ENCODE assay signal across 11 cellular contexts in the genomic region with DNA sequence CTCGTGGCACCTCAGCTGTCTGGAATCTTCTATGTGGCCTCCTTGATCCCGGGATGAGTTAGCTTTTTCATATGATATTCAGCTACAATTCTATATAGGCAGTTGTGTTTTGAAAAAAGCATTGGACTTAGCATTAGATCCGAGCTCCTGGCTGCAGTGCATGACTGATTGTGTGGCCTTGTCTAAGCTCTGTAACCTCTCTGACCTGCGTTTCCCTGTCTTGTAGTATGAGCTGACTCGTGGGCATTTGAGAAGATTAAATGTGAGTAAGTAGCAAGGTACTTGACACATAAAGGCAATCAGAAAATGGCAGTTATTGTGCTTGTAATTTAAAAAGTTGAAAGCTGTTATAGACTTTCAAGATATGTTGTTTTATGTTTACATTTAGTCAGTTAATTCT.
DNase-seq lines count a peak whose midpoint lies in the region; ATAC-seq, FAIRE-seq and TF ChIP-seq lines count a peak whose summit lies in the region.
"Had no signal": no experiment of that assay in that cellular context is flagged by ENCODE, and none has a peak within 500 bp of the region (broad histone marks: within the 10 kb centered on the region; RNA-seq: fewer than 3 reads in every experiment).

No MANE protein-coding gene starts in this region.

- no peaks in the 10 kb centered on the region for H3K36me3 Mint-ChIP-seq in type B pancreatic cell

- no peak for ATAC-seq in GM18519 (IDR thresholded peaks at IDR 0.05; ENCODE audit: low FRiP score, unreplicated experiment)
- ATAC-seq: naive thymus-derived CD4-positive, alpha-beta T cell had no signal

- H3K36me3 ChIP-seq in right atrium auricular region: no peaks in the 10 kb centered on the region

- no peak for TF ChIP-seq POLR2A in H54 (IDR thresholded peaks at IDR 0.05; ENCODE audit: low read depth, low read length)

- H3K27ac Mint-ChIP-seq in type B pancreatic cell: no peak overlapping the region
- H3K27ac Mint-ChIP-seq: activated CD4-positive, alpha-beta T cell treated with anti-CD3 and anti-CD28 coated beads, Interleukin-2, amount 10 ng/mL, durations not matched to agents 24 days and 14 days; activated naive CD8-positive, alpha-beta T cell treated with anti-CD3 and anti-CD28 coated beads, Interleukin-2, amount 10 ng/mL, durations not matched to agents 7 days and 5 days had no signal

- TF ChIP-seq CTCF in right atrium auricular region (IDR thresholded peaks at IDR 0.05): no peak
- no peak for TF ChIP-seq CTCF in retinal pigment epithelial cell (conservative IDR thresholded peaks at IDR 0.05; ENCODE audit: low read depth, low read length)
- no peak for TF ChIP-seq CTCF in type B pancreatic cell (conservative IDR thresholded peaks at IDR 0.05)

- no peaks in the 10 kb centered on the region for H3K9me3 ChIP-seq in right atrium auricular region

- H3K4me3 ChIP-seq in right atrium auricular region (no peak overlapping the region), retinal pigment epithelial cell (ENCODE audit: low read length) (no peak overlapping the region)

- DNase-seq in H54 (ENCODE audit: insufficient read length, low spot score): no peak
- no peak for DNase-seq in right atrium auricular region (ENCODE audit: low spot score)
- DNase-seq in retinal pigment epithelial cell (ENCODE audit: low read depth): peak; percentile 96
- no peak for DNase-seq in HPDE6-E6E7 (ENCODE audit: extremely low spot score)
- no peak for DNase-seq in type B pancreatic cell (ENCODE audit: extremely low spot score, unreplicated experiment)
- no peak for DNase-seq in NCI-H1092 treated with DMSO at 0.1 percent for 48 hours (lab: John Stamatoyannopoulos, UW)
- DNase-seq: activated CD4-positive, alpha-beta T cell treated with anti-CD3 and anti-CD28 coated beads, Interleukin-2, amount 10 ng/mL, durations not matched to agents 24 days and 14 days; activated naive CD8-positive, alpha-beta T cell treated with anti-CD3 and anti-CD28 coated beads, Interleukin-2, amount 10 ng/mL, durations not matched to agents 7 days and 5 days; naive thymus-derived CD4-positive, alpha-beta T cell had no signal

- H3K4me1 Mint-ChIP-seq in type B pancreatic cell (ENCODE audit: unreplicated experiment): peaks cover 57% of the 10 kb centered on the region

- no peaks in the 10 kb centered on the region for H3K9me3 Mint-ChIP-seq in type B pancreatic cell
- H3K9me3 Mint-ChIP-seq: activated CD4-positive, alpha-beta T cell treated with anti-CD3 and anti-CD28 coated beads, Interleukin-2, amount 10 ng/mL, durations not matched to agents 24 days and 14 days; activated naive CD8-positive, alpha-beta T cell treated with anti-CD3 and anti-CD28 coated beads, Interleukin-2, amount 10 ng/mL, durations not matched to agents 7 days and 5 days; naive thymus-derived CD4-positive, alpha-beta T cell had no signal

- H3K27me3 ChIP-seq in right atrium auricular region: no peaks in the 10 kb centered on the region

- H3K4me1 ChIP-seq in right atrium auricular region: peaks cover 0 to 71% of the 10 kb centered on the region in 2 donors

- no peaks in the 10 kb centered on the region for H3K27me3 Mint-ChIP-seq in type B pancreatic cell
- H3K27me3 Mint-ChIP-seq: activated CD4-positive, alpha-beta T cell treated with anti-CD3 and anti-CD28 coated beads, Interleukin-2, amount 10 ng/mL, durations not matched to agents 24 days and 14 days; activated naive CD8-positive, alpha-beta T cell treated with anti-CD3 and anti-CD28 coated beads, Interleukin-2, amount 10 ng/mL, durations not matched to agents 7 days and 5 days; naive thymus-derived CD4-positive, alpha-beta T cell had no signal

- H3K27ac ChIP-seq in angular gyrus (ENCODE audit: low read depth, low read length) (peak overlapping the region; percentile 76), right atrium auricular region (peak overlapping the region; percentile 75)

- FAIRE-seq in H54 (lab: Jason Lieb, UNC): peak; percentile 85

- no peak overlapping the region for H3K4me3 Mint-ChIP-seq in type B pancreatic cell
- H3K4me3 Mint-ChIP-seq: activated CD4-positive, alpha-beta T cell treated with anti-CD3 and anti-CD28 coated beads, Interleukin-2, amount 10 ng/mL, durations not matched to agents 24 days and 14 days; activated naive CD8-positive, alpha-beta T cell treated with anti-CD3 and anti-CD28 coated beads, Interleukin-2, amount 10 ng/mL, durations not matched to agents 7 days and 5 days had no signal
